In genomic region chr15:90020041-90020735, GRCh38 we compare ENCODE assay signal across 10 cellular contexts. TPM values are rescaled to one million over a fixed set of nuclear protein-coding genes. Genes with fewer than 3 reads are reported as not detected.
DNase-seq lines count a peak whose midpoint lies in the region; ATAC-seq and TF ChIP-seq lines count a peak whose summit lies in the region.
"Had no signal": no experiment of that assay in that cellular context is flagged by ENCODE, and none has a peak within 500 bp of the region (broad histone marks: within the 10 kb centered on the region; RNA-seq: fewer than 3 reads in every experiment).

No MANE protein-coding gene starts in this region.

- H2AK5ac ChIP-seq in H9 (ENCODE audit: insufficient read length, low read length): no peak overlapping the region

- H3K27ac ChIP-seq in H9 (ENCODE audit: insufficient read length, low read depth, low read length): no peak overlapping the region
- peak overlapping the region; percentile 4 to 47 for H3K27ac ChIP-seq in ascending aorta
- H3K27ac ChIP-seq in layer of hippocampus (ENCODE audit: low read depth, low read length): peak overlapping the region; percentile 48
- H3K27ac ChIP-seq in skeletal muscle tissue (ENCODE audit: low read depth, low read length): peak overlapping the region; percentile 50
- no peak overlapping the region for H3K27ac ChIP-seq in effector memory CD4-positive, alpha-beta T cell (ENCODE audit: insufficient read depth, low read length, poor library complexity, severe bottlenecking)
- H3K27ac ChIP-seq: SJCRH30 had no signal

- H3K36me3 ChIP-seq in ascending aorta (no peaks in the 10 kb centered on the region), skeletal muscle tissue (ENCODE audit: control insufficient read depth in 3 of 3, insufficient read depth in 3 of 3, low read length in 3 of 3) (no peaks in the 10 kb centered on the region)
- no peaks in the 10 kb centered on the region for H3K36me3 ChIP-seq in effector memory CD4-positive, alpha-beta T cell (ENCODE audit: control insufficient read depth, insufficient read depth, low read length)
- H3K36me3 ChIP-seq: SJCRH30 had no signal

- no peaks in the 10 kb centered on the region for H3K79me2 ChIP-seq in H9 (ENCODE audit: insufficient read depth, low read length)

- H4K5ac ChIP-seq in H9 (ENCODE audit: insufficient read length, low read depth, low read length): no peak overlapping the region

- DNase-seq in H9 (no peak), ascending aorta (ENCODE audit: low spot score in 2 of 2) (peak in 1 of 2 donors; percentile 63), DMS153 treated with DMSO at 0.1 percent for 48 hours (lab: John Stamatoyannopoulos, UW; ENCODE audit: unreplicated experiment) (no peak)
- no peak for DNase-seq in activated CD8-positive, alpha-beta T cell treated with anti-CD3 and anti-CD28 coated beads, Interleukin-2, amount 10 ng/mL, durations not matched to agents 7 days and 5 days
- no peak for DNase-seq in effector memory CD4-positive, alpha-beta T cell
- no peak for DNase-seq in stimulated activated CD4-positive, alpha-beta T cell treated with anti-CD3 and anti-CD28 coated beads, Interleukin-2, amount 100 ng/mL, for 24 hours
- DNase-seq: IMR-90, SJCRH30 had no signal

- peak overlapping the region in 1 of 2 experiments; percentile 2; a peak in 1 of 5 replicates for H3K4me3 Mint-ChIP-seq in H9
- no peak overlapping the region for H3K4me3 Mint-ChIP-seq in activated CD8-positive, alpha-beta T cell treated with anti-CD3 and anti-CD28 coated beads, Interleukin-2, amount 10 ng/mL, durations not matched to agents 7 days and 5 days

- no peak for ATAC-seq in activated CD8-positive, alpha-beta T cell treated with anti-CD3 and anti-CD28 coated beads, Interleukin-2, amount 10 ng/mL, durations not matched to agents 7 days and 5 days

- H3K27ac Mint-ChIP-seq in H9: peak overlapping the region; percentile 39 to 80 (median 61); a peak in 3 of 7 replicates
- no peak overlapping the region for H3K27ac Mint-ChIP-seq in activated CD8-positive, alpha-beta T cell treated with anti-CD3 and anti-CD28 coated beads, Interleukin-2, amount 10 ng/mL, durations not matched to agents 7 days and 5 days

- no peak overlapping the region for H3K23ac ChIP-seq in H9 (ENCODE audit: insufficient read length, low read depth, low read length)

- CTCF ChIA-PET in activated CD8-positive, alpha-beta T cell treated with anti-CD3 and anti-CD28 coated beads, Interleukin-2, amount 10 ng/mL, durations not matched to agents 7 days and 5 days (lab: Charles Lee): no interaction called here

- no peaks in the 10 kb centered on the region; the same call in 1 of the 2 replicates for H3K4me1 ChIP-seq in H9 (ENCODE audit: insufficient read depth, low read length)
- no peaks in the 10 kb centered on the region for H3K4me1 ChIP-seq in ascending aorta
- peaks cover 6 to 10% (median 7%) of the 10 kb centered on the region in 3 donors for H3K4me1 ChIP-seq in skeletal muscle tissue (ENCODE audit: control insufficient read depth in 3 of 3, insufficient read depth in 3 of 3, low read length in 3 of 3)
- H3K4me1 ChIP-seq in effector memory CD4-positive, alpha-beta T cell (ENCODE audit: control insufficient read depth, insufficient read depth, low read length, poor library complexity, severe bottlenecking): peaks cover 4% of the 10 kb centered on the region
- H3K4me1 ChIP-seq: SJCRH30 had no signal

- no peaks in the 10 kb centered on the region for H4K20me1 ChIP-seq in H9 (ENCODE audit: control insufficient read depth, insufficient read depth, insufficient read length)

- H2BK12ac ChIP-seq in H9 (ENCODE audit: insufficient read length, low read depth, low read length): no peak overlapping the region

- intact Hi-C loops in ascending aorta (cut with DNase I): no loop called here

- no peaks in the 10 kb centered on the region; a peak in 1 of 5 replicates for H3K9me3 Mint-ChIP-seq in H9
- H3K9me3 Mint-ChIP-seq in activated CD8-positive, alpha-beta T cell treated with anti-CD3 and anti-CD28 coated beads, Interleukin-2, amount 10 ng/mL, durations not matched to agents 7 days and 5 days (ENCODE audit: insufficient read depth): no peaks in the 10 kb centered on the region

- H3K27me3 Mint-ChIP-seq in H9 (ENCODE audit: low read depth): no peaks in the 10 kb centered on the region
- H3K27me3 Mint-ChIP-seq in activated CD8-positive, alpha-beta T cell treated with anti-CD3 and anti-CD28 coated beads, Interleukin-2, amount 10 ng/mL, durations not matched to agents 7 days and 5 days (ENCODE audit: low read depth): no peaks in the 10 kb centered on the region

- no peak for TF ChIP-seq CTCF in H9 (conservative IDR thresholded peaks at IDR 0.05)
- no peak for TF ChIP-seq CTCF in ascending aorta (IDR thresholded peaks at IDR 0.05)

- no peak overlapping the region for H3T11ph ChIP-seq in H9 (ENCODE audit: low read length)

- H3K27me3 ChIP-seq in H9 (ENCODE audit: insufficient read depth, low read length) (no peaks in the 10 kb centered on the region), ascending aorta (no peaks in the 10 kb centered on the region), layer of hippocampus (ENCODE audit: control insufficient read depth, insufficient read depth, low read length) (no peaks in the 10 kb centered on the region), skeletal muscle tissue (ENCODE audit: control insufficient read depth in 3 of 3, insufficient read depth in 3 of 3, low read length in 3 of 3) (no peaks in the 10 kb centered on the region)
- H3K27me3 ChIP-seq in effector memory CD4-positive, alpha-beta T cell (replicated peaks; ENCODE audit: control insufficient read depth, insufficient read depth, low read length, poor library complexity, severe bottlenecking): no peaks in the 10 kb centered on the region
- H3K27me3 ChIP-seq: SJCRH30 had no signal

- H3K4me3 ChIP-seq in ascending aorta (no peak overlapping the region), skeletal muscle tissue (ENCODE audit: low read length in 3 of 3) (no peak overlapping the region)
- no peak overlapping the region for H3K4me3 ChIP-seq in effector memory CD4-positive, alpha-beta T cell (ENCODE audit: insufficient read depth, low read depth, low read length, poor library complexity, severe bottlenecking)
- H3K4me3 ChIP-seq: SJCRH30 had no signal

- no peaks in the 10 kb centered on the region for H3K23me2 ChIP-seq in H9 (ENCODE audit: insufficient read length, low read depth, low read length, poor library complexity, severe bottlenecking)

- no peak overlapping the region for H3K56ac ChIP-seq in H9 (ENCODE audit: insufficient read length, low read depth, low read length)

- H3K18ac ChIP-seq in H9 (ENCODE audit: insufficient read length, low read depth, low read length): no peak overlapping the region

- no peak overlapping the region for H2BK15ac ChIP-seq in H9 (ENCODE audit: low read depth, low read length)

- no peak overlapping the region for H2BK20ac ChIP-seq in H9 (ENCODE audit: low read depth, low read length, poor library complexity, severe bottlenecking)

- WGBS in H9 (ENCODE audit: extremely low coverage, insufficient read length, low lambda C conversion rate): no CpG with 5 or more reads among the region's 18 CpGs

- no peak overlapping the region for H2BK120ac ChIP-seq in H9 (ENCODE audit: low read depth, low read length, poor library complexity, severe bottlenecking)

- no peak overlapping the region for H3K4me2 ChIP-seq in H9 (ENCODE audit: insufficient read depth, insufficient read length, low read length)

- H2BK5ac ChIP-seq in H9 (ENCODE audit: insufficient read length, low read length): no peak overlapping the region

- H4K91ac ChIP-seq in H9 (ENCODE audit: insufficient read length, low read depth, low read length): no peak overlapping the region

- no peak overlapping the region for H2AFZ ChIP-seq in H9 (ENCODE audit: low read length)

- H3K9me3 ChIP-seq in H9 (ENCODE audit: control insufficient read depth, low read depth, low read length): no peaks in the 10 kb centered on the region
- no peaks in the 10 kb centered on the region for H3K9me3 ChIP-seq in ascending aorta
- no peaks in the 10 kb centered on the region for H3K9me3 ChIP-seq in skeletal muscle tissue (ENCODE audit: control insufficient read depth in 3 of 3, low read length in 3 of 3)
- H3K9me3 ChIP-seq in effector memory CD4-positive, alpha-beta T cell (ENCODE audit: control insufficient read depth, low read length): no peaks in the 10 kb centered on the region
- H3K9me3 ChIP-seq: SJCRH30 had no signal

- peaks cover 27 to 36% of the 10 kb centered on the region in 2 experiments for H3K4me1 Mint-ChIP-seq in H9
- peaks cover 57% of the 10 kb centered on the region for H3K4me1 Mint-ChIP-seq in activated CD8-positive, alpha-beta T cell treated with anti-CD3 and anti-CD28 coated beads, Interleukin-2, amount 10 ng/mL, durations not matched to agents 7 days and 5 days (ENCODE audit: low read depth)

- H3K4ac ChIP-seq in H9 (ENCODE audit: low read depth, low read length): no peak overlapping the region

- peaks cover 0 to 4% (median 0%) of the 10 kb centered on the region in 3 experiments; a peak in 1 of 7 replicates for H3K36me3 Mint-ChIP-seq in H9 (ENCODE audit: insufficient read depth in 1 of 3, low read depth in 3 of 3)
- peaks cover 9% of the 10 kb centered on the region for H3K36me3 Mint-ChIP-seq in activated CD8-positive, alpha-beta T cell treated with anti-CD3 and anti-CD28 coated beads, Interleukin-2, amount 10 ng/mL, durations not matched to agents 7 days and 5 days (ENCODE audit: low read depth)

- POLR2A ChIA-PET in activated CD8-positive, alpha-beta T cell treated with anti-CD3 and anti-CD28 coated beads, Interleukin-2, amount 10 ng/mL, durations not matched to agents 7 days and 5 days (lab: Charles Lee): no interaction called here

- H3K14ac ChIP-seq in H9 (ENCODE audit: insufficient read depth, low read length): no peak overlapping the region; the same call in 1 of the 2 replicates

- H4K8ac ChIP-seq in H9 (replicated peaks; ENCODE audit: insufficient read length, low read depth, low read length): no peak overlapping the region

- H3K9ac ChIP-seq in H9 (ENCODE audit: extremely low read depth, insufficient read length, low read length) (no peak overlapping the region), skeletal muscle tissue (ENCODE audit: low read depth in 1 of 3, low read length in 3 of 3) (no peak overlapping the region)

- H3K79me1 ChIP-seq in H9 (ENCODE audit: insufficient read depth, low read depth, low read length, poor library complexity, severe bottlenecking): no peaks in the 10 kb centered on the region

RNA-seq across cellular contexts. Expression of gene ZNF710, which starts 19.1 kb away (rescaled TPM):
- total RNA-seq in H9 (2021) (40.7 and 42.8 TPM in 2 replicates), ascending aorta (3.5 TPM), skeletal muscle tissue (3.7 TPM)
- total RNA-seq in activated CD8-positive, alpha-beta T cell treated with anti-CD3 and anti-CD28 coated beads, Interleukin-2, amount 10 ng/mL, durations not matched to agents 7 days and 5 days: 10 to 100 TPM; 22.7 to 24.9 TPM

Comparison
In these comparisons a context has a peak if more than half of its experiments do, and no peak if none do; other contexts are left out.
1. H3K27ac ChIP-seq: peak in ascending aorta (2 of 2), layer of hippocampus (single experiment) and skeletal muscle tissue (single experiment); none in H9 (single experiment) and effector memory CD4-positive, alpha-beta T cell (single experiment).